In genomic region chr19:16928351-16928750, GRCh38 we compare ENCODE assay signal across 26 cellular contexts. TPM values are rescaled to one million over a fixed set of nuclear protein-coding genes. Genes with fewer than 3 reads are reported as not detected.
"Had no signal": no experiment of that assay in that cellular context is flagged by ENCODE, and none has a peak within 500 bp of the region (broad histone marks: within the 10 kb centered on the region; RNA-seq: fewer than 3 reads in every experiment).

No MANE protein-coding gene starts in this region.

- H3K4me3 ChIP-seq: colonic mucosa, coronary artery, dorsolateral prefrontal cortex, esophagus muscularis mucosa, esophagus squamous epithelium, gastrocnemius medialis, gastroesophageal sphincter, heart left ventricle, heart right ventricle, hepatocyte had no signal

- H3K36me3 ChIP-seq: colonic mucosa, esophagus squamous epithelium, gastrocnemius medialis, gastroesophageal sphincter, heart left ventricle had no signal

- H3K79me2 ChIP-seq: hepatocyte had no signal

- H2AFZ ChIP-seq: hepatocyte had no signal

- H3K27ac ChIP-seq: colonic mucosa, coronary artery, dorsolateral prefrontal cortex, epithelial cell of prostate, esophagus muscularis mucosa, esophagus squamous epithelium, foreskin keratinocyte, gastrocnemius medialis, gastroesophageal sphincter, heart left ventricle, heart right ventricle, hepatocyte had no signal

- H3K4me1 Mint-ChIP-seq: endodermal cell had no signal

- H3K4me3 Mint-ChIP-seq: dendritic cell treated with granulocyte-macrophage colony-stimulating factor and Interleukin-4, amounts not matched to agents 40 ng/mL and 50 ng/mL, for 4 days; effector memory CD8-positive, alpha-beta T cell; endodermal cell had no signal

- H3K9me3 ChIP-seq: colonic mucosa, gastrocnemius medialis had no signal

- H3K4me2 ChIP-seq: hepatocyte had no signal

- ATAC-seq: effector memory CD8-positive, alpha-beta T cell; esophagus mucosa; foreskin keratinocyte; gastrocnemius medialis; gastroesophageal sphincter; heart left ventricle; heart right ventricle had no signal

- H3K27me3 ChIP-seq: colonic mucosa, dorsolateral prefrontal cortex, gastrocnemius medialis, heart left ventricle, heart right ventricle, hepatocyte had no signal

- DNase-seq: colonic mucosa; cortex of kidney; dermis blood vessel endothelial cell; effector CD4-positive, alpha-beta T cell; effector CD8-positive, alpha-beta T cell; effector memory CD4-positive, alpha-beta T cell; effector memory CD8-positive, alpha-beta T cell; endodermal cell; erythroblast; esophagus squamous epithelium; foreskin fibroblast; foreskin keratinocyte; foreskin melanocyte; gastrocnemius medialis; glutamatergic neuron; head of caudate nucleus; heart left ventricle; heart right ventricle had no signal

- H3K4me1 ChIP-seq: colonic mucosa, esophagus muscularis mucosa, esophagus squamous epithelium, foreskin keratinocyte, gastrocnemius medialis, gastroesophageal sphincter, heart left ventricle, heart right ventricle had no signal

- H3K27ac Mint-ChIP-seq: dendritic cell treated with granulocyte-macrophage colony-stimulating factor and Interleukin-4, amounts not matched to agents 40 ng/mL and 50 ng/mL, for 4 days; effector memory CD8-positive, alpha-beta T cell; endodermal cell had no signal

RNA-seq across cellular contexts. Expression of gene F2RL3, which starts 39.6 kb away (rescaled TPM):
- polyA plus RNA-seq: foreskin keratinocyte had no signal
